ENCODE assay signal across 18 cellular contexts in genomic region chr2:217916504-217917254, GRCh38.
DNase-seq lines count a peak whose midpoint lies in the region; ATAC-seq, FAIRE-seq and TF ChIP-seq lines count a peak whose summit lies in the region.
"Had no signal": no experiment of that assay in that cellular context is flagged by ENCODE, and none has a peak within 500 bp of the region (broad histone marks: within the 10 kb centered on the region; RNA-seq: fewer than 3 reads in every experiment).

No MANE protein-coding gene starts in this region.

- H3K23me2 ChIP-seq in H9 (ENCODE audit: insufficient read length, low read depth, low read length, poor library complexity, severe bottlenecking) = no peaks in the 10 kb centered on the region

- no peaks in the 10 kb centered on the region for H3F3A ChIP-seq in GM23338 (replicated peaks; ENCODE audit: low read depth)

- H3K14ac ChIP-seq in H9 (ENCODE audit: insufficient read depth, low read length) = no peak overlapping the region

- H3K27me3 ChIP-seq in H9 (ENCODE audit: insufficient read depth, low read length) (no peaks in the 10 kb centered on the region), HepG2 (ENCODE audit: control insufficient read depth in 1 of 2, insufficient read depth in 2 of 2, low read length in 2 of 2) (no peaks in the 10 kb centered on the region), stomach (no peaks in the 10 kb centered on the region), GM23338 (ENCODE audit: insufficient read depth) (no peaks in the 10 kb centered on the region)

- H3K23ac ChIP-seq in H9 (ENCODE audit: insufficient read length, low read depth, low read length) = no peak overlapping the region

- H3K4me1 ChIP-seq in H9 (ENCODE audit: insufficient read depth, low read length) (peaks cover 10% of the 10 kb centered on the region; the same call in 1 of the 2 replicates), HepG2 (ENCODE audit: insufficient read depth, low read length) (peaks cover 83% of the 10 kb centered on the region), stomach (peaks cover 67 to 100% (median 87%) of the 10 kb centered on the region in 4 donors), GM23338 (ENCODE audit: insufficient read depth) (peaks cover 52% of the 10 kb centered on the region)

- no peak overlapping the region for H2BK15ac ChIP-seq in H9 (ENCODE audit: low read depth, low read length)

- H4K5ac ChIP-seq in H9 (ENCODE audit: insufficient read length, low read depth, low read length) = no peak overlapping the region

- H3K4me2 ChIP-seq in H9 (ENCODE audit: insufficient read depth, insufficient read length, low read length) (no peak overlapping the region), HepG2 (ENCODE audit: low read depth, low read length) (no peak overlapping the region), GM23338 (no peak overlapping the region)

- no peak overlapping the region for H3K18ac ChIP-seq in H9 (ENCODE audit: insufficient read length, low read depth, low read length)

- TF ChIP-seq EP300 in HepG2 (IDR thresholded peaks at IDR 0.05; ENCODE audit: low read depth in 2 of 2, low read length in 2 of 2) (no peak), HepG2 (CRISPR knock-in tag; IDR thresholded peaks at IDR 0.05; ENCODE audit: borderline replicate concordance) (no peak), stomach (IDR thresholded peaks at IDR 0.05) (peak; percentile 87)

- no peak overlapping the region for H2AFZ ChIP-seq in H9 (ENCODE audit: low read length)
- no peak overlapping the region for H2AFZ ChIP-seq in HepG2 (ENCODE audit: low read length)
- no peak overlapping the region for H2AFZ ChIP-seq in GM23338

- H3K4me3 ChIP-seq in HepG2 (replicated peaks in 1 of 3; ENCODE audit: insufficient read depth in 1 of 3, low read depth in 2 of 3, low read length in 3 of 3) (no peak overlapping the region), stomach (no peak overlapping the region), GM23338 (no peak overlapping the region)

- H3K79me2 ChIP-seq in H9 (ENCODE audit: insufficient read depth, low read length) (no peaks in the 10 kb centered on the region), HepG2 (ENCODE audit: insufficient read depth, low read length) (no peaks in the 10 kb centered on the region), GM23338 (replicated peaks; ENCODE audit: insufficient read depth) (no peaks in the 10 kb centered on the region)

- no peaks in the 10 kb centered on the region for H3K9me2 ChIP-seq in GM23338 (ENCODE audit: insufficient read depth)

- H3K9me3 Mint-ChIP-seq in H9 (peaks cover 0 to 2% of the 10 kb centered on the region in 2 experiments; a peak in 1 of 5 replicates), chondrocyte (ENCODE audit: low read depth) (no peaks in the 10 kb centered on the region), GM23338 (no peaks in the 10 kb centered on the region)

- no peaks in the 10 kb centered on the region for H3K79me1 ChIP-seq in H9 (ENCODE audit: insufficient read depth, low read depth, low read length, poor library complexity, severe bottlenecking)

- H2BK120ac ChIP-seq in H9 (ENCODE audit: low read depth, low read length, poor library complexity, severe bottlenecking) = no peak overlapping the region

- in situ Hi-C loops in HepG2 (cut with HindIII; ENCODE audit: extremely low pct_ligation_motif_present, low pct_unique_long_range_greater_than_20kb) = no loop called here

- intact Hi-C loops in HepG2 (cut with micrococcal nuclease; ENCODE audit: unreplicated experiment) = no loop called here
- intact Hi-C loops in stomach (cut with DNase I; ENCODE audit: low total_unique reads) = no loop called here

- H3K4me1 Mint-ChIP-seq in H9 (peaks cover 58 to 73% of the 10 kb centered on the region in 2 experiments), chondrocyte (ENCODE audit: low read depth) (peaks cover 90% of the 10 kb centered on the region), GM23338 (peaks cover 76% of the 10 kb centered on the region)

- H3K9me3 ChIP-seq in H9 (ENCODE audit: control insufficient read depth, low read depth, low read length) (no peaks in the 10 kb centered on the region), HepG2 (ENCODE audit: low read length) (no peaks in the 10 kb centered on the region), stomach (no peaks in the 10 kb centered on the region)

- no peak overlapping the region for H3T11ph ChIP-seq in H9 (ENCODE audit: low read length)

- no peak overlapping the region for H2BK5ac ChIP-seq in H9 (ENCODE audit: insufficient read length, low read length)

- no peak for TF ChIP-seq POLR2A in HepG2 (IDR thresholded peaks at IDR 0.05; ENCODE audit: insufficient read depth in 1 of 2, low read depth in 2 of 2, low read length in 2 of 2)
- TF ChIP-seq POLR2A in stomach (IDR thresholded peaks at IDR 0.05) = no peak

- H2BK12ac ChIP-seq in H9 (ENCODE audit: insufficient read length, low read depth, low read length) = no peak overlapping the region

- H3K4me3 Mint-ChIP-seq in H9 (no peak overlapping the region), chondrocyte (ENCODE audit: unreplicated experiment) (no peak overlapping the region), GM23338 (no peak overlapping the region)

- no peak overlapping the region for H3K56ac ChIP-seq in H9 (ENCODE audit: insufficient read length, low read depth, low read length)

- peaks cover 8% of the 10 kb centered on the region for H3K27me3 Mint-ChIP-seq in H9 (ENCODE audit: low read depth)
- H3K27me3 Mint-ChIP-seq in chondrocyte (ENCODE audit: low read depth) = no peaks in the 10 kb centered on the region
- peaks cover 23% of the 10 kb centered on the region for H3K27me3 Mint-ChIP-seq in GM23338 (ENCODE audit: insufficient read depth, low read depth, poor library complexity)

- H4K8ac ChIP-seq in H9 (replicated peaks; ENCODE audit: insufficient read length, low read depth, low read length) = no peak overlapping the region

- no peak for FAIRE-seq in HepG2 (lab: Jason Lieb, UNC)

- no peaks in the 10 kb centered on the region; a peak in 1 of 7 replicates for H3K36me3 Mint-ChIP-seq in H9 (ENCODE audit: insufficient read depth in 1 of 3, low read depth in 3 of 3)
- peaks cover 16% of the 10 kb centered on the region for H3K36me3 Mint-ChIP-seq in chondrocyte (ENCODE audit: low read depth)
- no peaks in the 10 kb centered on the region; the same call in 2 of the 3 replicates for H3K36me3 Mint-ChIP-seq in GM23338 (ENCODE audit: low read depth)

- no peak for DNase-seq in H9
- DNase-seq in chondrocyte (ENCODE audit: low spot score) = no peak
- no peak for DNase-seq in HepG2 (ENCODE audit: low spot score)
- no peak for DNase-seq in stomach
- no peak for DNase-seq in GM23338 (ENCODE audit: low spot score)
- DNase-seq in NCI-H1092 treated with DMSO at 0.1 percent for 48 hours (lab: John Stamatoyannopoulos, UW) = no peak
- DNase-seq in NCI-H1436 treated with DMSO at 0.1 percent for 48 hours (lab: John Stamatoyannopoulos, UW) = no peak
- DNase-seq in activated naive CD4-positive, alpha-beta T cell (lab: John Stamatoyannopoulos, UW) = no peak
- DNase-seq: activated CD4-positive, alpha-beta T cell treated with anti-CD3 and anti-CD28 coated beads for 4 hours; anterior cingulate cortex; foreskin melanocyte; Karpas-422; NCI-H774; retina; RPMI8226; stimulated activated naive CD4-positive, alpha-beta T cell treated with Interleukin-2 at 50 U/mL for 16 hours; T-helper 2 cell had no signal

- peaks cover 7 to 10% of the 10 kb centered on the region in 2 experiments; a peak in 2 of 5 replicates for H3K36me3 ChIP-seq in HepG2 (replicated peaks in 1 of 2; ENCODE audit: control insufficient read depth in 1 of 2, insufficient read depth in 2 of 2, low read length in 2 of 2)
- H3K36me3 ChIP-seq in stomach = peaks cover 0 to 24% (median 8%) of the 10 kb centered on the region in 4 donors
- no peaks in the 10 kb centered on the region for H3K36me3 ChIP-seq in GM23338 (ENCODE audit: insufficient read depth)

- no TSS peak for BruUV-seq in HepG2 (replicated peaks; lab: Mats Ljungman, UMichigan)

- H3K4ac ChIP-seq in H9 (ENCODE audit: low read depth, low read length) = no peak overlapping the region

- no peak for ATAC-seq in HepG2
- no peak for ATAC-seq in GM23338
- ATAC-seq: HCT116 had no signal

- H2AK5ac ChIP-seq in H9 (ENCODE audit: insufficient read length, low read length) = no peak overlapping the region

- H3K27ac ChIP-seq in H9 (ENCODE audit: insufficient read length, low read depth, low read length) = no peak overlapping the region
- H3K27ac ChIP-seq in HepG2 (ENCODE audit: extremely low read length, insufficient read depth, low read length) = no peak overlapping the region
- H3K27ac ChIP-seq in stomach = peak overlapping the region in 4 of 5 donors; percentile 88 to 92 (median 92)
- H3K27ac ChIP-seq in GM23338 (ENCODE audit: low read depth) = no peak overlapping the region

- POLR2A ChIA-PET in HepG2 (lab: Yijun Ruan, JAX) = interaction anchor here (1.0 kb wide), 1 partner anchor 14 kb away, joined by 4 read pairs; no protein-coding TSS in a partner anchor

- TF ChIP-seq CTCF in H9 (conservative IDR thresholded peaks at IDR 0.05) = no peak
- no peak for TF ChIP-seq CTCF in chondrocyte (IDR thresholded peaks at IDR 0.05)
- no peak for TF ChIP-seq CTCF in HepG2 (CRISPR knock-in tag; IDR thresholded peaks at IDR 0.05)
- no peak for TF ChIP-seq CTCF in stomach (IDR thresholded peaks at IDR 0.05)
- TF ChIP-seq CTCF in GM23338 (conservative IDR thresholded peaks at IDR 0.05; ENCODE audit: low read depth in 2 of 2) = no peak

- TF ChIP-seq RAD21 in HepG2 (CRISPR knock-in tag; IDR thresholded peaks at IDR 0.05) = no peak

- WGBS in H9 (ENCODE audit: extremely low coverage, insufficient read length, low lambda C conversion rate) = no CpG with 5 or more reads among the region's 10 CpGs
- 72% methylated on average over 10 of the region's 10 CpGs for WGBS in HepG2 (ENCODE audit: low lambda C conversion rate)
- WGBS in stomach, 5 donors = 49 to 72% (median 59%) methylated on average over 9 to 10 of the region's 10 CpGs

- peak overlapping the region in 2 of 3 experiments; percentile 1 to 76; a peak in 1 of 7 replicates for H3K27ac Mint-ChIP-seq in H9
- H3K27ac Mint-ChIP-seq in chondrocyte (ENCODE audit: unreplicated experiment) = peak overlapping the region; percentile 62
- no peak overlapping the region for H3K27ac Mint-ChIP-seq in GM23338

- H4K20me1 ChIP-seq in H9 (ENCODE audit: control insufficient read depth, insufficient read depth, insufficient read length) (no peaks in the 10 kb centered on the region), HepG2 (ENCODE audit: insufficient read depth, low read length) (no peaks in the 10 kb centered on the region; the same call in 1 of the 2 replicates), GM23338 (replicated peaks; ENCODE audit: insufficient read depth) (no peaks in the 10 kb centered on the region)

- H2BK20ac ChIP-seq in H9 (ENCODE audit: low read depth, low read length, poor library complexity, severe bottlenecking) = no peak overlapping the region

- CTCF ChIA-PET in HepG2 (lab: Yijun Ruan, JAX; ENCODE audit: low intra/inter-chr PET ratio, low total read pairs) = no interaction called here

- no peak overlapping the region for H4K91ac ChIP-seq in H9 (ENCODE audit: insufficient read length, low read depth, low read length)

- H3K9ac ChIP-seq in H9 (ENCODE audit: extremely low read depth, insufficient read length, low read length) (no peak overlapping the region), HepG2 (ENCODE audit: insufficient read depth, low read depth, low read length) (no peak overlapping the region)

TF ChIP-seq in HepG2, 621 proteins besides CTCF, POLR2A, EP300 and RAD21 (continues in another document):
- no peak for TF ChIP-seq SNRNP70 (IDR thresholded peaks at IDR 0.05; ENCODE audit: low read depth, low read length)

Comparison
In these comparisons a context has a peak if more than half of its experiments do, and no peak if none do; other contexts are left out.
1. H3K27ac ChIP-seq: peak in stomach (4 of 5); none in H9 (single experiment), HepG2 (single experiment) and GM23338 (single experiment).